In the genomic region with DNA sequence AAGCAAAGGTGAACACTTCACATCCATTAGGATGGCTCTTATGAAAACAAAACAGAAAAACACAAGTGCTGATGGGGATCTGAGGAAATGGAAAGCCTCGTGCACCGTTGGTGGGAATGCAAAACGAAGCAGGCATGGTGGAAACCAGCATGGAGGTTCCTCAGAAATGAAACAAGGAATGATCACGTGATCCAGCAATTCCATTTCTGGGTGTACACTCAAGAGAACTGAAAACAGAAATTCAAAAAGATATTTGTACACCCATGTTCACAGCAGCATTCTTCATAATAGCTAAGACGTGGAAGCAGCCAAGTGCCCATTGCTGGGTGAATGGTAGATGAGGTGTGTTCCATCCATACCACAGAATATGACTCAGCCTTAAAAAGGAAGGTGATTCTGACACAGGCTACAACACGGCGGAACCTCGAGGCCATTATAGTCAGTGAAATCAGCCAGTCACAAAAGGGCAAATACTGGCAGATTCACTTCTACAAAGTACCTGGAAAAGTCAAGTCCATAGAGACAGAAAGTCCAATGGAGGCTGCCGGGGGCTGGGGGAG, we compare ENCODE assay signal across 17 cellular contexts.
"Had no signal": no experiment of that assay in that cellular context is flagged by ENCODE, and none has a peak within 500 bp of the region (broad histone marks: within the 10 kb centered on the region; RNA-seq: fewer than 3 reads in every experiment).

No MANE protein-coding gene starts in this region.

- H3K4me3 Mint-ChIP-seq: activated CD8-positive, alpha-beta T cell treated with anti-CD3 and anti-CD28 coated beads, Interleukin-2, amount 10 ng/mL, durations not matched to agents 7 days and 5 days; activated naive CD8-positive, alpha-beta T cell treated with anti-CD3 and anti-CD28 coated beads for 36 hours; brain; natural killer cell; stimulated activated memory B cell treated with anti-CD40 and anti-IgM and Interleukin-4, amounts not matched to agents 10 μg/mL and 1 μg/mL and 100 μg/mL, for 72 hours; WTC11 had no signal

- H3K27ac Mint-ChIP-seq: activated CD8-positive, alpha-beta T cell treated with anti-CD3 and anti-CD28 coated beads, Interleukin-2, amount 10 ng/mL, durations not matched to agents 7 days and 5 days; activated naive CD8-positive, alpha-beta T cell treated with anti-CD3 and anti-CD28 coated beads for 36 hours; brain; natural killer cell; stimulated activated memory B cell treated with anti-CD40 and anti-IgM and Interleukin-4, amounts not matched to agents 10 μg/mL and 1 μg/mL and 100 μg/mL, for 72 hours; WTC11 had no signal

- DNase-seq: activated CD4-positive, alpha-beta T cell treated with anti-CD3 and anti-CD28 coated beads for 48 hours; activated CD8-positive, alpha-beta T cell treated with anti-CD3 and anti-CD28 coated beads, Interleukin-2, amount 10 ng/mL, durations not matched to agents 7 days and 5 days; activated naive CD8-positive, alpha-beta T cell treated with anti-CD3 and anti-CD28 coated beads for 36 hours; amygdala; cerebellar nuclear complex; dermis blood vessel endothelial cell; erythroblast; left ventricle myocardium superior; mesendoderm; natural killer cell; retina; T-helper 2 cell had no signal

- H3K4me1 Mint-ChIP-seq: activated naive CD8-positive, alpha-beta T cell treated with anti-CD3 and anti-CD28 coated beads for 36 hours; natural killer cell; stimulated activated memory B cell treated with anti-CD40 and anti-IgM and Interleukin-4, amounts not matched to agents 10 μg/mL and 1 μg/mL and 100 μg/mL, for 72 hours had no signal

- H3K9me3 Mint-ChIP-seq: activated naive CD8-positive, alpha-beta T cell treated with anti-CD3 and anti-CD28 coated beads for 36 hours; brain; natural killer cell; stimulated activated memory B cell treated with anti-CD40 and anti-IgM and Interleukin-4, amounts not matched to agents 10 μg/mL and 1 μg/mL and 100 μg/mL, for 72 hours; WTC11 had no signal

- ATAC-seq: activated CD8-positive, alpha-beta T cell treated with anti-CD3 and anti-CD28 coated beads, Interleukin-2, amount 10 ng/mL, durations not matched to agents 7 days and 5 days; left ventricle myocardium superior; natural killer cell; stimulated activated memory B cell treated with anti-CD40 and anti-IgM and Interleukin-4, amounts not matched to agents 10 μg/mL and 1 μg/mL and 100 μg/mL, for 72 hours; WTC11 had no signal

- FAIRE-seq: islet of Langerhans, TTC549 had no signal

- H3K36me3 Mint-ChIP-seq: activated naive CD8-positive, alpha-beta T cell treated with anti-CD3 and anti-CD28 coated beads for 36 hours; brain; natural killer cell; stimulated activated memory B cell treated with anti-CD40 and anti-IgM and Interleukin-4, amounts not matched to agents 10 μg/mL and 1 μg/mL and 100 μg/mL, for 72 hours; WTC11 had no signal
